Comparison of ENCODE assay signal across 22 cellular contexts in genomic region chr4:36823199-36823967, GRCh38.
DNase-seq lines count a peak whose midpoint lies in the region; ATAC-seq and TF ChIP-seq lines count a peak whose summit lies in the region.
"Had no signal": no experiment of that assay in that cellular context is flagged by ENCODE, and none has a peak within 500 bp of the region (broad histone marks: within the 10 kb centered on the region; RNA-seq: fewer than 3 reads in every experiment).

No MANE protein-coding gene starts in this region.

- no peak overlapping the region for H3K4me3 ChIP-seq in GM12865 (ENCODE audit: low read depth, low read length)
- H3K4me3 ChIP-seq: K562, tibial nerve had no signal

- CTCF ChIA-PET in WTC11 (lab: Charles Lee) = interaction anchor here (1.1 kb wide), 1 partner anchor 400 kb away, joined by 3 read pairs; no protein-coding TSS in a partner anchor

- DNase-seq in COR-L47 (lab: John Stamatoyannopoulos, UW) (peak; percentile 74), GM12865 (ENCODE audit: low read depth) (peak; percentile 11), NCI-H146 (lab: John Stamatoyannopoulos, UW) (peak; percentile 45), WTC11 (ENCODE audit: low spot score) (no peak), T-helper 2 cell (no peak), HuH-7.5 (ENCODE audit: low spot score) (no peak), NCI-H1436 treated with DMSO at 0.1 percent for 48 hours (lab: John Stamatoyannopoulos, UW) (no peak)
- DNase-seq: activated CD4-positive, CD25-positive, alpha-beta regulatory T cell; activated CD8-positive, alpha-beta T cell treated with anti-CD3 and anti-CD28 coated beads, Interleukin-2, amount 10 ng/mL, durations not matched to agents 7 days and 5 days; activated naive CD8-positive, alpha-beta T cell treated with anti-CD3 and anti-CD28 coated beads for 36 hours; activated T-cell treated with anti-CD3 and anti-CD28 coated beads, Interleukin-2, amount 50 U/mL, for 4 hours; HCEC 1CT; left cardiac atrium; NCI-H1048; SIG-M5; stimulated activated CD4-positive, alpha-beta T cell treated with anti-CD3 and anti-CD28 coated beads, Interleukin-1b, Interleukin-23, amount 100 ng/mL, for 48 hours had no signal

- peaks cover 23% of the 10 kb centered on the region for H3K27me3 Mint-ChIP-seq in WTC11 (ENCODE audit: low read depth)
- H3K27me3 Mint-ChIP-seq: activated naive CD8-positive, alpha-beta T cell treated with anti-CD3 and anti-CD28 coated beads for 36 hours; stimulated activated naive CD8-positive, alpha-beta T cell treated with anti-CD3 and anti-CD28 coated beads, Interleukin-15, Interleukin-2, amounts not matched to agents 100 ng/mL and 50 ng/mL, for 24 hours had no signal

- no peak overlapping the region for H3K27ac Mint-ChIP-seq in WTC11
- H3K27ac Mint-ChIP-seq: activated CD8-positive, alpha-beta T cell treated with anti-CD3 and anti-CD28 coated beads, Interleukin-2, amount 10 ng/mL, durations not matched to agents 7 days and 5 days; activated naive CD8-positive, alpha-beta T cell treated with anti-CD3 and anti-CD28 coated beads for 36 hours; nephron; stimulated activated naive CD8-positive, alpha-beta T cell treated with anti-CD3 and anti-CD28 coated beads, Interleukin-15, Interleukin-2, amounts not matched to agents 100 ng/mL and 50 ng/mL, for 24 hours; T-helper 1 cell treated with Interleukin-12 subunit alpha and Interleukin-12 subunit beta and Interleukin-4 antibody, amounts not matched to agents 30 μg/mL and 1 μg/mL, for 36 hours had no signal

- peak; percentile 23; the same call in 1 of the 2 replicates for ATAC-seq in WTC11
- ATAC-seq in HG02759 (IDR thresholded peaks at IDR 0.05; ENCODE audit: unreplicated experiment) = no peak
- ATAC-seq: activated CD8-positive, alpha-beta T cell treated with anti-CD3 and anti-CD28 coated beads, Interleukin-2, amount 10 ng/mL, durations not matched to agents 7 days and 5 days; activated T-cell treated with anti-CD3 and anti-CD28 coated beads, Interleukin-2, amount 50 U/mL, for 4 hours; K562; left cardiac atrium had no signal

- peaks cover 20% of the 10 kb centered on the region for H3K9me3 Mint-ChIP-seq in WTC11
- H3K9me3 Mint-ChIP-seq: stimulated activated naive CD8-positive, alpha-beta T cell treated with anti-CD3 and anti-CD28 coated beads, Interleukin-15, Interleukin-2, amounts not matched to agents 100 ng/mL and 50 ng/mL, for 24 hours; T-helper 1 cell treated with Interleukin-12 subunit alpha and Interleukin-12 subunit beta and Interleukin-4 antibody, amounts not matched to agents 30 μg/mL and 1 μg/mL, for 36 hours had no signal

- TF ChIP-seq CTCF in GM12865 (IDR thresholded peaks at IDR 0.05; ENCODE audit: insufficient read depth, low read depth, low read length, missing control alignments) (no peak), WTC11 (IDR thresholded peaks at IDR 0.05) (no peak)

- H3K4me1 Mint-ChIP-seq in WTC11 = peaks cover 15% of the 10 kb centered on the region
- H3K4me1 Mint-ChIP-seq: activated naive CD8-positive, alpha-beta T cell treated with anti-CD3 and anti-CD28 coated beads for 36 hours; nephron had no signal

- POLR2A ChIA-PET in WTC11 (lab: Charles Lee) = no interaction called here

- no peaks in the 10 kb centered on the region; the same call in 1 of the 2 replicates for H3K36me3 Mint-ChIP-seq in WTC11
- H3K36me3 Mint-ChIP-seq: activated naive CD8-positive, alpha-beta T cell treated with anti-CD3 and anti-CD28 coated beads for 36 hours had no signal

- H3K4me3 Mint-ChIP-seq in WTC11 = no peak overlapping the region
- H3K4me3 Mint-ChIP-seq: activated CD8-positive, alpha-beta T cell treated with anti-CD3 and anti-CD28 coated beads, Interleukin-2, amount 10 ng/mL, durations not matched to agents 7 days and 5 days; activated naive CD8-positive, alpha-beta T cell treated with anti-CD3 and anti-CD28 coated beads for 36 hours; activated T-cell treated with anti-CD3 and anti-CD28 coated beads, Interleukin-2, amount 50 U/mL, for 4 hours; nephron; stimulated activated naive CD8-positive, alpha-beta T cell treated with anti-CD3 and anti-CD28 coated beads, Interleukin-15, Interleukin-2, amounts not matched to agents 100 ng/mL and 50 ng/mL, for 24 hours; T-helper 1 cell treated with Interleukin-12 subunit alpha and Interleukin-12 subunit beta and Interleukin-4 antibody, amounts not matched to agents 30 μg/mL and 1 μg/mL, for 36 hours had no signal

TF ChIP-seq in WTC11, 78 proteins besides CTCF, POLR2A, EP300 and RAD21 (continues in another document):
- TF ChIP-seq ZSCAN18 (CRISPR knock-in tag; IDR thresholded peaks at IDR 0.05) = no peak
- no peak for TF ChIP-seq FOXP1 (CRISPR knock-in tag; IDR thresholded peaks at IDR 0.05; ENCODE audit: borderline replicate concordance)
- no peak for TF ChIP-seq PRRX2 (CRISPR knock-in tag; IDR thresholded peaks at IDR 0.05)
- TF ChIP-seq GRHL2 (CRISPR knock-in tag; IDR thresholded peaks at IDR 0.05; ENCODE audit: insufficient replicate concordance, severe bottlenecking) = no peak
- no peak for TF ChIP-seq ZNF138 (CRISPR knock-in tag; conservative IDR thresholded peaks at IDR 0.05)
- no peak for TF ChIP-seq ZNF532 (CRISPR knock-in tag; IDR thresholded peaks at IDR 0.05; ENCODE audit: borderline replicate concordance)
- no peak for TF ChIP-seq E2F1 (CRISPR knock-in tag; IDR thresholded peaks at IDR 0.05)
- no peak for TF ChIP-seq ERG (CRISPR knock-in tag; IDR thresholded peaks at IDR 0.05)
- no peak for TF ChIP-seq JUN (CRISPR knock-in tag; IDR thresholded peaks at IDR 0.05)
- TF ChIP-seq TCF7 (CRISPR knock-in tag; IDR thresholded peaks at IDR 0.05; ENCODE audit: low read depth) = no peak

Comparison
In these comparisons a context has a peak if more than half of its experiments do, and no peak if none do; other contexts are left out.
1. DNase-seq: peak in COR-L47 (single experiment), GM12865 (single experiment) and NCI-H146 (single experiment); none in WTC11 (single experiment), T-helper 2 cell (0 of 5), HuH-7.5 (single experiment) and NCI-H1436 treated with DMSO at 0.1 percent for 48 hours (single experiment).